ENCODE assay signal across 1 cellular context in genomic region chr7:157813741-157814661, GRCh38.
TF ChIP-seq lines count a peak whose summit lies in the region.

No MANE protein-coding gene starts in this region.

TF ChIP-seq in H1, 55 proteins besides CTCF, POLR2A, EP300 and RAD21:
- no peak for TF ChIP-seq ZNF274 (IDR thresholded peaks at IDR 0.05; ENCODE audit: borderline replicate concordance, extremely low read depth, low read length)
- TF ChIP-seq KDM5A (IDR thresholded peaks at IDR 0.05; ENCODE audit: low read length): no peak
- TF ChIP-seq PHF8 (conservative IDR thresholded peaks at IDR 0.05; ENCODE audit: low read depth, low read length): no peak
- no peak for TF ChIP-seq CEBPB (IDR thresholded peaks at IDR 0.05; ENCODE audit: low read depth, low read length)
